1 cellular context compared by ENCODE assay signal in genomic region chr3:9793161-9793781, GRCh38.
TF ChIP-seq lines count a peak whose summit lies in the region.

No MANE protein-coding gene starts in this region.

TF ChIP-seq in K562, 482 proteins besides CTCF, POLR2A, EP300 and RAD21 (continued from another document and continues in another):
- TF ChIP-seq E2F8 (IDR thresholded peaks at IDR 0.05; ENCODE audit: low read depth, partially characterized antibody), result peak; percentile 13
- TF ChIP-seq TSC22D4 (tag; IDR thresholded peaks at IDR 0.05), result no peak
- peak; percentile 31; the same call in 1 of the 2 replicates for TF ChIP-seq C11orf30 (IDR thresholded peaks at IDR 0.05; ENCODE audit: low read depth)
- TF ChIP-seq L3MBTL2 (IDR thresholded peaks at IDR 0.05), result 0 out of 2 replicates have a peak, but pooled peaks have one; percentile 8
- 0 out of 2 replicates have a peak, but pooled peaks have one; percentile 59 for TF ChIP-seq DIDO1 (tag; IDR thresholded peaks at IDR 0.05; ENCODE audit: low read depth)
- peak; percentile 91 for TF ChIP-seq AFF4 (CRISPR knock-in tag; IDR thresholded peaks at IDR 0.05)
- peak; percentile 74 for TF ChIP-seq FOXK1 (CRISPR knock-in tag; IDR thresholded peaks at IDR 0.05; ENCODE audit: borderline replicate concordance)
- TF ChIP-seq TRIM25 (IDR thresholded peaks at IDR 0.05; ENCODE audit: borderline replicate concordance), result no peak
- TF ChIP-seq PCBP2 (IDR thresholded peaks at IDR 0.05; ENCODE audit: low read depth, low read length, poor library complexity, severe bottlenecking), result no peak
- TF ChIP-seq SUPT5H (IDR thresholded peaks at IDR 0.05), result peak; percentile 19
- TF ChIP-seq MITF (IDR thresholded peaks at IDR 0.05), result no peak
- TF ChIP-seq PRPF4 (IDR thresholded peaks at IDR 0.05; ENCODE audit: insufficient read depth, low read depth, low read length, poor library complexity, severe bottlenecking), result peak; percentile 46
- no peak for TF ChIP-seq NCOA2 (IDR thresholded peaks at IDR 0.05; ENCODE audit: partially characterized antibody in 2 of 2)
- no peak for TF ChIP-seq ZBTB8A (IDR thresholded peaks at IDR 0.05; ENCODE audit: partially characterized antibody)
- TF ChIP-seq TEAD4 (IDR thresholded peaks at IDR 0.05; ENCODE audit: low read length), result 0 out of 2 replicates have a peak, but pooled peaks have one; percentile 5
- TF ChIP-seq TEAD4 (CRISPR knock-in tag; IDR thresholded peaks at IDR 0.05; ENCODE audit: borderline replicate concordance), result no peak
- TF ChIP-seq BRD4 (IDR thresholded peaks at IDR 0.05), result peak; percentile 95
- TF ChIP-seq BRF2 (IDR thresholded peaks at IDR 0.05; ENCODE audit: borderline replicate concordance, insufficient read depth, insufficient read length), result no peak
- TF ChIP-seq SMC3 (conservative IDR thresholded peaks at IDR 0.05; ENCODE audit: insufficient read depth, low read depth, low read length), result no peak
- TF ChIP-seq EGR1 (conservative IDR thresholded peaks at IDR 0.05), result no peak
- no peak for TF ChIP-seq FOXK2 (conservative IDR thresholded peaks at IDR 0.05 in 1 of 2, IDR thresholded peaks at IDR 0.05 in 1 of 2; ENCODE audit: low read depth in 2 of 2)
- TF ChIP-seq ZNF740 (CRISPR knock-in tag; IDR thresholded peaks at IDR 0.05), result 0 out of 2 replicates have a peak, but pooled peaks have one; percentile 22
- no peak for TF ChIP-seq ZNF740 (tag; IDR thresholded peaks at IDR 0.05)
- TF ChIP-seq HES1 (IDR thresholded peaks at IDR 0.05; ENCODE audit: low read depth), result no peak
- 0 out of 2 replicates have a peak, but pooled peaks have one; percentile 15 for TF ChIP-seq CEBPZ (IDR thresholded peaks at IDR 0.05; ENCODE audit: borderline replicate concordance, low read depth, low read length)
- no peak for TF ChIP-seq TFAM (CRISPR knock-in tag; conservative IDR thresholded peaks at IDR 0.05)
- no peak for TF ChIP-seq CBFA2T3 (IDR thresholded peaks at IDR 0.05)
- no peak for TF ChIP-seq ZZZ3 (IDR thresholded peaks at IDR 0.05)
- TF ChIP-seq ETS2 (tag; IDR thresholded peaks at IDR 0.05; ENCODE audit: borderline replicate concordance, poor library complexity, severe bottlenecking), result no peak
- TF ChIP-seq U2AF1 (optimal IDR thresholded peaks at IDR 0.05; ENCODE audit: low read depth, low read length), result no peak
- TF ChIP-seq TCF15 (CRISPR knock-in tag; IDR thresholded peaks at IDR 0.05), result no peak
- no peak for TF ChIP-seq THAP7 (CRISPR knock-in tag; IDR thresholded peaks at IDR 0.05)
- no peak for TF ChIP-seq NEUROD1 (IDR thresholded peaks at IDR 0.05; ENCODE audit: borderline replicate concordance, low read depth, low read length, partially characterized antibody)
- TF ChIP-seq ZKSCAN1 (IDR thresholded peaks at IDR 0.05; ENCODE audit: low read depth, low read length), result peak; percentile 80
- no peak for TF ChIP-seq NCOA4 (IDR thresholded peaks at IDR 0.05; ENCODE audit: partially characterized antibody)
- TF ChIP-seq ZNF124 (CRISPR knock-in tag; IDR thresholded peaks at IDR 0.05), result no peak
- TF ChIP-seq PHF21A (IDR thresholded peaks at IDR 0.05; ENCODE audit: borderline replicate concordance, low read depth), result no peak
- TF ChIP-seq BHLHE40 (IDR thresholded peaks at IDR 0.05; ENCODE audit: low read length), result no peak; the same call in 1 of the 2 replicates
- TF ChIP-seq PRMT5 (CRISPR knock-in tag; IDR thresholded peaks at IDR 0.05), result no peak
- TF ChIP-seq RFX5 (IDR thresholded peaks at IDR 0.05; ENCODE audit: low read depth, low read length), result no peak
- 0 out of 2 replicates have a peak, but pooled peaks have one; percentile 50 for TF ChIP-seq GTF2A2 (tag; IDR thresholded peaks at IDR 0.05)
- TF ChIP-seq GTF2E2 (tag; IDR thresholded peaks at IDR 0.05), result peak; percentile 84
- TF ChIP-seq MYBL2 (IDR thresholded peaks at IDR 0.05; ENCODE audit: low read depth), result no peak
- no peak for TF ChIP-seq MYBL2 (CRISPR knock-in tag; IDR thresholded peaks at IDR 0.05; ENCODE audit: borderline replicate concordance)
- 0 out of 2 replicates have a peak, but pooled peaks have one; percentile 35 for TF ChIP-seq NCOR1 (IDR thresholded peaks at IDR 0.05)
- TF ChIP-seq ATF3 (IDR thresholded peaks at IDR 0.05), result no peak
- no peak for TF ChIP-seq ATF3 (CRISPR knock-in tag; conservative IDR thresholded peaks at IDR 0.05)
